In genomic region chr1:52281518-52281917, GRCh38 we compare ENCODE assay signal across 23 cellular contexts.
DNase-seq lines count a peak whose midpoint lies in the region; ATAC-seq and TF ChIP-seq lines count a peak whose summit lies in the region.
"Had no signal": no experiment of that assay in that cellular context is flagged by ENCODE, and none has a peak within 500 bp of the region (broad histone marks: within the 10 kb centered on the region; RNA-seq: fewer than 3 reads in every experiment).

No MANE protein-coding gene starts in this region.

- BruUV-seq in Caco-2 (replicated peaks; lab: Mats Ljungman, UMichigan) = no TSS peak

- POLR2A ChIA-PET in Caco-2 (lab: Charles Lee) = interaction anchor here (0.6 kb wide), 1 partner anchor 10 kb away, joined by 3 read pairs; no protein-coding TSS in a partner anchor
- POLR2A ChIA-PET in naive thymus-derived CD4-positive, alpha-beta T cell (lab: Charles Lee) = no interaction called here

- no peaks in the 10 kb centered on the region for H3K9me3 Mint-ChIP-seq in Caco-2 (ENCODE audit: unreplicated experiment)
- H3K9me3 Mint-ChIP-seq in naive thymus-derived CD4-positive, alpha-beta T cell = no peaks in the 10 kb centered on the region
- H3K9me3 Mint-ChIP-seq: T-helper 1 cell treated with Interleukin-12 subunit alpha and Interleukin-12 subunit beta and Interleukin-4 antibody, amounts not matched to agents 30 μg/mL and 1 μg/mL, for 36 hours had no signal

- peak overlapping the region; percentile 21 for H3K4me3 Mint-ChIP-seq in Caco-2 (ENCODE audit: unreplicated experiment)
- H3K4me3 Mint-ChIP-seq in naive thymus-derived CD4-positive, alpha-beta T cell = no peak overlapping the region
- H3K4me3 Mint-ChIP-seq: T-helper 1 cell treated with Interleukin-12 subunit alpha and Interleukin-12 subunit beta and Interleukin-4 antibody, amounts not matched to agents 30 μg/mL and 1 μg/mL, for 36 hours had no signal

- H3K27ac ChIP-seq in aorta (ENCODE audit: low read depth in 1 of 2, low read length in 2 of 2) = no peak overlapping the region
- no peak overlapping the region for H3K27ac ChIP-seq in naive thymus-derived CD4-positive, alpha-beta T cell (ENCODE audit: low read depth, low read length)
- H3K27ac ChIP-seq: A549, C4-2B, SJCRH30, uterus had no signal

- no peaks in the 10 kb centered on the region for H3K9me3 ChIP-seq in Caco-2
- no peaks in the 10 kb centered on the region for H3K9me3 ChIP-seq in aorta (ENCODE audit: control insufficient read depth, low read length)
- H3K9me3 ChIP-seq in naive thymus-derived CD4-positive, alpha-beta T cell (ENCODE audit: control insufficient read depth in 2 of 3, low read length in 3 of 3) = no peaks in the 10 kb centered on the region
- H3K9me3 ChIP-seq: A549, SJCRH30, uterus had no signal

- DNase-seq in Caco-2 (peak; percentile 50 to 67), NCI-H226 (peak; percentile 69), dermis microvascular lymphatic vessel endothelial cell (ENCODE audit: low read depth in 2 of 2) (peak; percentile 40 to 90), iris pigment epithelial cell (ENCODE audit: low read depth) (peak; percentile 89), NCI-H774 (lab: John Stamatoyannopoulos, UW) (no peak), aorta (no peak), NCI-H345 (lab: John Stamatoyannopoulos, UW) (no peak)
- no peak for DNase-seq in naive thymus-derived CD4-positive, alpha-beta T cell
- DNase-seq: activated naive CD4-positive, alpha-beta T cell; anterior cingulate cortex; DMS 273 treated with DMSO at 0.1 percent for 48 hours; left ventricle myocardium superior; NCI-H1417 treated with DMSO at 0.1 percent for 48 hours; NCI-H748 treated with DMSO at 0.1 percent for 48 hours; OCI-M1; retina; SJCRH30; stimulated activated CD4-positive, alpha-beta T cell treated with anti-CD3 and anti-CD28 coated beads, Interleukin-12 subunit alpha, Interleukin-12 subunit beta, amount 100 ng/mL, for 4 hours; substantia nigra; uterus had no signal

- no peaks in the 10 kb centered on the region for H3K27me3 Mint-ChIP-seq in Caco-2 (ENCODE audit: insufficient read depth, unreplicated experiment)
- no peaks in the 10 kb centered on the region for H3K27me3 Mint-ChIP-seq in naive thymus-derived CD4-positive, alpha-beta T cell

- CTCF ChIA-PET in Caco-2 (lab: Charles Lee) = no interaction called here
- CTCF ChIA-PET in naive thymus-derived CD4-positive, alpha-beta T cell (lab: Charles Lee) = no interaction called here

- intact Hi-C loops in Caco-2 (cut with micrococcal nuclease; ENCODE audit: unreplicated experiment) = loop anchor here (5.0 kb wide), 1 partner anchor 139 kb away; the partner anchor contains the start of gene ZFYVE9
- intact Hi-C loops in aorta (cut with DNase I) = no loop called here
- intact Hi-C loops in naive thymus-derived CD4-positive, alpha-beta T cell (cut with micrococcal nuclease) = no loop called here

- H3K36me3 Mint-ChIP-seq in Caco-2 (ENCODE audit: insufficient read depth, unreplicated experiment) = peaks cover 6% of the 10 kb centered on the region
- peaks cover 0 to 32% (median 9%) of the 10 kb centered on the region in 5 donors for H3K36me3 Mint-ChIP-seq in naive thymus-derived CD4-positive, alpha-beta T cell

- TF ChIP-seq CTCF in Caco-2 (IDR thresholded peaks at IDR 0.05; ENCODE audit: insufficient read depth in 1 of 2, low read depth in 1 of 2, low read length in 1 of 2, severe bottlenecking in 1 of 2, unreplicated experiment in 1 of 2) = no peak

- H3K36me3 ChIP-seq in Caco-2 (ENCODE audit: control insufficient read depth, insufficient read depth, low read length) (no peaks in the 10 kb centered on the region; the same call in 1 of the 2 replicates), aorta (ENCODE audit: control insufficient read depth in 1 of 2, insufficient read depth in 2 of 2, low read length in 1 of 2) (no peaks in the 10 kb centered on the region)
- H3K36me3 ChIP-seq in naive thymus-derived CD4-positive, alpha-beta T cell (ENCODE audit: control insufficient read depth in 2 of 3, insufficient read depth in 3 of 3, low read length in 3 of 3) = no peaks in the 10 kb centered on the region
- H3K36me3 ChIP-seq: SJCRH30, uterus had no signal

- H3K4me3 ChIP-seq in Caco-2 (ENCODE audit: low read depth, low read length) = no peak overlapping the region
- H3K4me3 ChIP-seq in aorta (ENCODE audit: low read length in 2 of 2) = no peak overlapping the region
- no peak overlapping the region for H3K4me3 ChIP-seq in naive thymus-derived CD4-positive, alpha-beta T cell (ENCODE audit: low read length)
- H3K4me3 ChIP-seq: A549, SJCRH30, uterus had no signal

- H3K4me1 ChIP-seq in Caco-2 = peaks cover 32% of the 10 kb centered on the region
- no peaks in the 10 kb centered on the region for H3K4me1 ChIP-seq in aorta (ENCODE audit: control insufficient read depth in 1 of 2, insufficient read depth in 2 of 2, low read length in 2 of 2)
- H3K4me1 ChIP-seq in naive thymus-derived CD4-positive, alpha-beta T cell (ENCODE audit: control insufficient read depth in 2 of 2, insufficient read depth in 2 of 2, low read length in 2 of 2) = no peaks in the 10 kb centered on the region
- H3K4me1 ChIP-seq: A549, uterus had no signal

- ATAC-seq in aorta (ENCODE audit: low FRiP score) = no peak
- no peak for ATAC-seq in naive thymus-derived CD4-positive, alpha-beta T cell
- ATAC-seq: A549, left ventricle myocardium superior had no signal

- WGBS in aorta, 2 donors = 50 to 65% methylated on average over 2 of the region's 2 CpGs

- H3K27me3 ChIP-seq in Caco-2 (replicated peaks; ENCODE audit: control insufficient read depth, insufficient read depth, low read length) = no peaks in the 10 kb centered on the region
- no peaks in the 10 kb centered on the region for H3K27me3 ChIP-seq in aorta (ENCODE audit: control insufficient read depth in 1 of 2, insufficient read depth in 2 of 2, low read length in 1 of 2)
- H3K27me3 ChIP-seq in naive thymus-derived CD4-positive, alpha-beta T cell (ENCODE audit: control insufficient read depth in 2 of 2, insufficient read depth in 2 of 2, low read length in 2 of 2) = no peaks in the 10 kb centered on the region
- H3K27me3 ChIP-seq: SJCRH30, uterus had no signal

- H3K4me1 Mint-ChIP-seq in Caco-2 (ENCODE audit: low read depth, unreplicated experiment) = peaks cover 18% of the 10 kb centered on the region
- H3K4me1 Mint-ChIP-seq in naive thymus-derived CD4-positive, alpha-beta T cell = peaks cover 0 to 2% (median 0%) of the 10 kb centered on the region in 7 donors

- H3K27ac Mint-ChIP-seq in Caco-2 (ENCODE audit: unreplicated experiment) = peak overlapping the region; percentile 59
- H3K27ac Mint-ChIP-seq in naive thymus-derived CD4-positive, alpha-beta T cell = no peak overlapping the region
- H3K27ac Mint-ChIP-seq: T-helper 1 cell treated with Interleukin-12 subunit alpha and Interleukin-12 subunit beta and Interleukin-4 antibody, amounts not matched to agents 30 μg/mL and 1 μg/mL, for 36 hours had no signal

Comparison
In these comparisons a context has a peak if more than half of its experiments do, and no peak if none do; other contexts are left out.
1. DNase-seq: peak in Caco-2 (2 of 2), NCI-H226 (single experiment), dermis microvascular lymphatic vessel endothelial cell (2 of 2) and iris pigment epithelial cell (single experiment); none in NCI-H774 (single experiment), aorta (0 of 2), naive thymus-derived CD4-positive, alpha-beta T cell (0 of 9) and NCI-H345 (single experiment).